9 cellular contexts compared by ENCODE assay signal in genomic region chr2:238290079-238290478, GRCh38. TPM values are rescaled to one million over a fixed set of nuclear protein-coding genes. Genes with fewer than 3 reads are reported as not detected.
DNase-seq lines count a peak whose midpoint lies in the region; ATAC-seq and TF ChIP-seq lines count a peak whose summit lies in the region.
"Had no signal": no experiment of that assay in that cellular context is flagged by ENCODE, and none has a peak within 500 bp of the region (broad histone marks: within the 10 kb centered on the region; RNA-seq: fewer than 3 reads in every experiment).

No MANE protein-coding gene starts in this region.

- WGBS in smooth muscle cell (ENCODE audit: low lambda C conversion rate) = 40% methylated on average over 8 of the region's 8 CpGs

- H3K4me2 ChIP-seq in smooth muscle cell = no peak overlapping the region

- H3K4me3 Mint-ChIP-seq in CD4-positive, CD25-positive, alpha-beta regulatory T cell = peak overlapping the region; percentile 93 to 99 (median 97)

- peak overlapping the region; percentile 90 for H3K27ac ChIP-seq in CD4-positive, CD25-positive, alpha-beta regulatory T cell (ENCODE audit: insufficient read depth, low read length, poor library complexity, severe bottlenecking)
- H3K27ac ChIP-seq in left ventricle myocardium inferior (replicated peaks) (peak overlapping the region; percentile 87), smooth muscle cell (ENCODE audit: low read depth) (peak overlapping the region; percentile 96)

- H3K36me3 Mint-ChIP-seq in CD4-positive, CD25-positive, alpha-beta regulatory T cell = no peaks in the 10 kb centered on the region

- no peak for TF ChIP-seq CTCF in left ventricle myocardium inferior (IDR thresholded peaks at IDR 0.05; ENCODE audit: borderline replicate concordance)
- no peak for TF ChIP-seq CTCF in smooth muscle cell (IDR thresholded peaks at IDR 0.05; ENCODE audit: borderline replicate concordance, insufficient read depth, poor library complexity, severe bottlenecking)

- H3F3A ChIP-seq in smooth muscle cell (ENCODE audit: low read depth) = peaks cover 9% of the 10 kb centered on the region

- intact Hi-C loops in left ventricle myocardium inferior (cut with micrococcal nuclease) = no loop called here

- H3K4me1 Mint-ChIP-seq in CD4-positive, CD25-positive, alpha-beta regulatory T cell = peaks cover 10 to 42% (median 30%) of the 10 kb centered on the region in 4 donors

- peak overlapping the region; percentile 71 for H3K4me3 ChIP-seq in CD4-positive, CD25-positive, alpha-beta regulatory T cell (ENCODE audit: low read depth, low read length)
- H3K4me3 ChIP-seq in left ventricle myocardium inferior (peak overlapping the region; percentile 90), smooth muscle cell (no peak overlapping the region)

- ATAC-seq in CD4-positive, CD25-positive, alpha-beta regulatory T cell (ENCODE audit: low read depth in 2 of 2) = no peak
- ATAC-seq in GM21529 (IDR thresholded peaks at IDR 0.05; ENCODE audit: unreplicated experiment) = no peak

- H4K20me1 ChIP-seq in smooth muscle cell (ENCODE audit: low read depth) = peaks cover 15% of the 10 kb centered on the region

- H3K27ac Mint-ChIP-seq in CD4-positive, CD25-positive, alpha-beta regulatory T cell = peak overlapping the region in 2 of 3 donors; percentile 97 to 98

- DNase-seq in CD4-positive, CD25-positive, alpha-beta regulatory T cell = peak in 1 of 3 donors; percentile 9
- DNase-seq in NCI-H1436 (lab: John Stamatoyannopoulos, UW) (peak; percentile 90), left ventricle myocardium inferior (peak; percentile 33), smooth muscle cell (lab: John Stamatoyannopoulos, UW; ENCODE audit: unreplicated experiment) (no peak), COLO829 (ENCODE audit: low spot score) (no peak)
- peak; percentile 27 for DNase-seq in activated CD8-positive, alpha-beta memory T cell treated with anti-CD3 and anti-CD28 coated beads, Interleukin-2, amount 50 U/mL, for 1 hour (ENCODE audit: extremely low read depth)
- DNase-seq in activated effector memory CD4-positive, alpha-beta T cell treated with anti-CD3 and anti-CD28 coated beads, Interleukin-2, amount 50 U/mL, for 16 hours = no peak

- H2AFZ ChIP-seq in smooth muscle cell (ENCODE audit: low read depth) = no peak overlapping the region

- no peaks in the 10 kb centered on the region for H3K36me3 ChIP-seq in CD4-positive, CD25-positive, alpha-beta regulatory T cell (ENCODE audit: control insufficient read depth, insufficient read depth, low read length)
- H3K36me3 ChIP-seq in left ventricle myocardium inferior = no peaks in the 10 kb centered on the region
- no peaks in the 10 kb centered on the region for H3K36me3 ChIP-seq in smooth muscle cell (ENCODE audit: low read depth)
- H3K36me3 ChIP-seq: adrenal gland had no signal

- no peaks in the 10 kb centered on the region for H3K9me3 ChIP-seq in CD4-positive, CD25-positive, alpha-beta regulatory T cell (ENCODE audit: control insufficient read depth in 2 of 2, low read length in 2 of 2)
- H3K9me3 ChIP-seq in left ventricle myocardium inferior (replicated peaks) (no peaks in the 10 kb centered on the region), smooth muscle cell (replicated peaks; ENCODE audit: low read depth) (no peaks in the 10 kb centered on the region)
- H3K9me3 ChIP-seq: adrenal gland had no signal

- no peaks in the 10 kb centered on the region for H3K9me3 Mint-ChIP-seq in CD4-positive, CD25-positive, alpha-beta regulatory T cell

- H3K79me2 ChIP-seq in smooth muscle cell (ENCODE audit: low read depth) = peaks cover 6% of the 10 kb centered on the region

- peaks cover 3% of the 10 kb centered on the region for H3K27me3 Mint-ChIP-seq in CD4-positive, CD25-positive, alpha-beta regulatory T cell

- H3K9ac ChIP-seq in smooth muscle cell (ENCODE audit: low read depth) = no peak overlapping the region

- H3K27me3 ChIP-seq in CD4-positive, CD25-positive, alpha-beta regulatory T cell (ENCODE audit: control insufficient read depth, insufficient read depth, low read length) = no peaks in the 10 kb centered on the region
- H3K27me3 ChIP-seq in left ventricle myocardium inferior (ENCODE audit: low read depth) (no peaks in the 10 kb centered on the region), smooth muscle cell (ENCODE audit: low read depth) (peaks cover 11% of the 10 kb centered on the region)
- H3K27me3 ChIP-seq: adrenal gland had no signal

- H3K4me1 ChIP-seq in CD4-positive, CD25-positive, alpha-beta regulatory T cell (ENCODE audit: control insufficient read depth, insufficient read depth, low read length, poor library complexity, severe bottlenecking) = peaks cover 29% of the 10 kb centered on the region
- H3K4me1 ChIP-seq in left ventricle myocardium inferior (peaks cover 55% of the 10 kb centered on the region), smooth muscle cell (ENCODE audit: low read depth) (peaks cover 24% of the 10 kb centered on the region)

RNA-seq across cellular contexts. Expression of gene PER2, which starts 1.7 kb away (rescaled TPM):
- 29.7 TPM for total RNA-seq in CD4-positive, CD25-positive, alpha-beta regulatory T cell
- 1 to 10 TPM; 1.8 to 5.0 (median 3.3) TPM for polyA plus RNA-seq in CD4-positive, CD25-positive, alpha-beta regulatory T cell
- total RNA-seq in left ventricle myocardium inferior (3.4 TPM), smooth muscle cell (5.0 and 9.7 TPM in 2 replicates)
- 3.5 and 7.9 TPM in 2 replicates for polyA plus RNA-seq in smooth muscle cell

RNA-seq across cellular contexts. Expression of gene TRAF3IP1, which starts 30.2 kb away (rescaled TPM):
- total RNA-seq in CD4-positive, CD25-positive, alpha-beta regulatory T cell = 9.9 TPM
- 1 to 10 TPM; 3.1 to 3.8 (median 3.4) TPM for polyA plus RNA-seq in CD4-positive, CD25-positive, alpha-beta regulatory T cell
- total RNA-seq in left ventricle myocardium inferior (14.6 TPM), smooth muscle cell (4.4 and 5.3 TPM in 2 replicates)
- 7.5 and 10.2 TPM in 2 replicates for polyA plus RNA-seq in smooth muscle cell

RNA-seq across cellular contexts. Expression of gene HES6, which starts 50.2 kb away (rescaled TPM):
- 1.5 TPM for total RNA-seq in CD4-positive, CD25-positive, alpha-beta regulatory T cell
- polyA plus RNA-seq in CD4-positive, CD25-positive, alpha-beta regulatory T cell = 1 to 10 TPM; 2.1 to 3.9 (median 2.5) TPM
- total RNA-seq in left ventricle myocardium inferior = 2.7 TPM
- 0.81 TPM in 1 of 2 replicates, not detected in the other for total RNA-seq in smooth muscle cell
- polyA plus RNA-seq in smooth muscle cell = 2.7 and 6.4 TPM in 2 replicates

Comparison
In these comparisons a context has a peak if more than half of its experiments do, and no peak if none do; other contexts are left out.
1. DNase-seq: peak in NCI-H1436 (single experiment), activated CD8-positive, alpha-beta memory T cell treated with anti-CD3 and anti-CD28 coated beads, Interleukin-2, amount 50 U/mL, for 1 hour (single experiment) and left ventricle myocardium inferior (single experiment); none in smooth muscle cell (single experiment), activated effector memory CD4-positive, alpha-beta T cell treated with anti-CD3 and anti-CD28 coated beads, Interleukin-2, amount 50 U/mL, for 16 hours (single experiment) and COLO829 (single experiment).
2. Peak in every context shown above with its lines, with median percentiles within 50 percentile points of each other: H3K27ac ChIP-seq.